ENCODE assay signal across 1 cellular context in the genomic region with DNA sequence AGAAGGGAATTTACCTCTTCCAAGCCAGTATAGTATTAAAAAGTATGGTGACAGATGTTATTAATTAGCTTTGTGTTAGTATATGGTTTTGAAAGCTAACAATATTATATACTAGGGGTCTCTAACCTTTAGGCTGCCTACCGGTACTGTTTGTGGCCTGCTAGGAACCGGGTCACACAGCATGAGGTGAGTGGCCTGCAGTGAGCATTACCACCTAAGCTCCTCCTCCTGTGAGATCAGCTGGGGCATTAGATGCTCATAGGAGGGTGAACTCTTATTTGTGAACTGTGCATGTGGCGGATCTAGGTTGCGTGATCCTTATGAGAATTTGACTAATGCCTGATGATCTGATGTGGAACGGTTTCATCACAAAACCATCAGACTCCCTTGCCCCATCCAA.
TF ChIP-seq lines count a peak whose summit lies in the region.

No MANE protein-coding gene starts in this region.

TF ChIP-seq in WTC11, 78 proteins besides CTCF, POLR2A, EP300 and RAD21 (continued from another document):
- TF ChIP-seq, protein P1, sequence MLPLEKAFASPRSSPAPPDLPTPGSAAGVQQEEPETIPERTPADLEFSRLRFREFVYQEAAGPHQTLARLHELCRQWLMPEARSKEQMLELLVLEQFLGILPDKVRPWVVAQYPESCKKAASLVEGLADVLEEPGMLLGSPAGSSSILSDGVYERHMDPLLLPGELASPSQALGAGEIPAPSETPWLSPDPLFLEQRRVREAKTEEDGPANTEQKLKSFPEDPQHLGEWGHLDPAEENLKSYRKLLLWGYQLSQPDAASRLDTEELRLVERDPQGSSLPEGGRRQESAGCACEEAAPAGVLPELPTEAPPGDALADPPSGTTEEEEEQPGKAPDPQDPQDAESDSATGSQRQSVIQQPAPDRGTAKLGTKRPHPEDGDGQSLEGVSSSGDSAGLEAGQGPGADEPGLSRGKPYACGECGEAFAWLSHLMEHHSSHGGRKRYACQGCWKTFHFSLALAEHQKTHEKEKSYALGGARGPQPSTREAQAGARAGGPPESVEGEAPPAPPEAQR (CRISPR knock-in tag; IDR thresholded peaks at IDR 0.05): no peak
- TF ChIP-seq ZNF416 (CRISPR knock-in tag; IDR thresholded peaks at IDR 0.05) (no peak), GABPB1 (CRISPR knock-in tag; IDR thresholded peaks at IDR 0.05) (no peak), PRRX2 (CRISPR knock-in tag; IDR thresholded peaks at IDR 0.05) (no peak)
